In the genomic region with DNA sequence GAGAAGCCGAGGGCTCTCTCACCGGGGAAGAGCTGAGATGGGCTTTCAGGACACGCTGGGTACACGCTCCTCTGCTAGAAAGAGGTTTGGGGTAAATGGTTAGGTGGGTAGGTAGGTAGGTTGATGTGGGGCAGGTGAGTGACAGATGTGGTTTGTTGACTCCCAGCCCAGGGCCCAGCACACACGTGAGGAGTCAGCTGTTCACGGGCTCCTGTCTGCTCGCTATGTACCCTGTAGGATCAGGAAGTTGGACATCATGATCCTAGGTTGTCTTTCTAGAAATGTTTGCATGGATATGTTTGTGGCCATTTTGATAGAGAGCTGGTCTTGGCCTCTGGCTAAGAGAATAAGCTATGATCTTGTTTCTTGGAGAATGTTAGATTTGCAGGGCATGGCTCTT, we compare ENCODE assay signal across 14 cellular contexts.
DNase-seq lines count a peak whose midpoint lies in the region; ATAC-seq and TF ChIP-seq lines count a peak whose summit lies in the region.
"Had no signal": no experiment of that assay in that cellular context is flagged by ENCODE, and none has a peak within 500 bp of the region (broad histone marks: within the 10 kb centered on the region; RNA-seq: fewer than 3 reads in every experiment).

No MANE protein-coding gene starts in this region.

- H3K9me3 ChIP-seq in left ventricle myocardium inferior (replicated peaks) = no peaks in the 10 kb centered on the region
- no peaks in the 10 kb centered on the region for H3K9me3 ChIP-seq in stomach smooth muscle (ENCODE audit: control insufficient read depth in 2 of 2, low read length in 2 of 2)

- ATAC-seq in left ventricle myocardium superior = no peak
- no peak for ATAC-seq in GM18519 (IDR thresholded peaks at IDR 0.05; ENCODE audit: low FRiP score, unreplicated experiment)
- no peak for ATAC-seq in HG02571 (IDR thresholded peaks at IDR 0.05; ENCODE audit: unreplicated experiment)
- ATAC-seq in GM21528 (IDR thresholded peaks at IDR 0.05; ENCODE audit: low FRiP score, unreplicated experiment) = no peak

- no peak overlapping the region for H3K4me3 ChIP-seq in left ventricle myocardium inferior
- H3K4me3 ChIP-seq in rectal smooth muscle tissue (ENCODE audit: low read length) = no peak overlapping the region
- H3K4me3 ChIP-seq in stomach smooth muscle (ENCODE audit: low read length in 2 of 2) = no peak overlapping the region
- H3K4me3 ChIP-seq: GM23248 had no signal

- DNase-seq in left ventricle myocardium inferior (no peak), left ventricle myocardium superior (no peak)
- DNase-seq: CD4-positive, alpha-beta memory T cell; DND-41; GDM1; GM23248; IMR-90; KBM-7 had no signal

- no peak for TF ChIP-seq CTCF in left ventricle myocardium inferior (IDR thresholded peaks at IDR 0.05; ENCODE audit: borderline replicate concordance)

- no peaks in the 10 kb centered on the region for H3K27me3 ChIP-seq in left ventricle myocardium inferior (ENCODE audit: low read depth)
- H3K27me3 ChIP-seq in rectal smooth muscle tissue (ENCODE audit: control insufficient read depth, insufficient read depth, low read length) = no peaks in the 10 kb centered on the region
- H3K27me3 ChIP-seq in stomach smooth muscle (ENCODE audit: control insufficient read depth in 1 of 2, insufficient read depth in 2 of 2, low read length in 2 of 2) = no peaks in the 10 kb centered on the region

- peak overlapping the region; percentile 52 for H3K27ac ChIP-seq in left ventricle myocardium inferior (replicated peaks)
- H3K27ac ChIP-seq in rectal smooth muscle tissue (ENCODE audit: low read depth, low read length) = peak overlapping the region; percentile 17
- peak overlapping the region; percentile 46 for H3K27ac ChIP-seq in stomach smooth muscle (ENCODE audit: low read length)
- H3K27ac ChIP-seq: C4-2B, GM23248 had no signal

- H3K9ac ChIP-seq in rectal smooth muscle tissue (ENCODE audit: low read length) = no peak overlapping the region
- H3K9ac ChIP-seq in stomach smooth muscle (ENCODE audit: low read length in 2 of 2) = no peak overlapping the region
- H3K9ac ChIP-seq: GM23248 had no signal

- H3K36me3 ChIP-seq in left ventricle myocardium inferior = peaks cover 5% of the 10 kb centered on the region
- H3K36me3 ChIP-seq in rectal smooth muscle tissue (ENCODE audit: control insufficient read depth, insufficient read depth, low read length) = peaks cover 3% of the 10 kb centered on the region
- H3K36me3 ChIP-seq in stomach smooth muscle (ENCODE audit: control insufficient read depth in 2 of 2, insufficient read depth in 2 of 2, low read length in 2 of 2) = no peaks in the 10 kb centered on the region

- intact Hi-C loops in left ventricle myocardium inferior (cut with micrococcal nuclease) = no loop called here
- intact Hi-C loops in left ventricle myocardium superior (cut with micrococcal nuclease) = no loop called here

- H3K4me1 ChIP-seq in left ventricle myocardium inferior (peaks cover 44% of the 10 kb centered on the region), rectal smooth muscle tissue (ENCODE audit: control insufficient read depth, insufficient read depth, low read length) (peaks cover 8% of the 10 kb centered on the region), stomach smooth muscle (ENCODE audit: control insufficient read depth, insufficient read depth, low read length) (peaks cover 20% of the 10 kb centered on the region)
